11 cellular contexts compared by ENCODE assay signal in genomic region chr2:109715302-109715937, GRCh38.
DNase-seq lines count a peak whose midpoint lies in the region; ATAC-seq and TF ChIP-seq lines count a peak whose summit lies in the region.
"Had no signal": no experiment of that assay in that cellular context is flagged by ENCODE, and none has a peak within 500 bp of the region (broad histone marks: within the 10 kb centered on the region; RNA-seq: fewer than 3 reads in every experiment).

No MANE protein-coding gene starts in this region.

- intact Hi-C loops in breast epithelium (cut with DNase I; ENCODE audit: low total_unique reads) = no loop called here

- no peak overlapping the region for H3K9ac ChIP-seq in liver (ENCODE audit: low read depth in 1 of 2, low read length in 2 of 2)

- H3K27me3 ChIP-seq in breast epithelium (no peaks in the 10 kb centered on the region), liver (ENCODE audit: control insufficient read depth in 4 of 4, insufficient read depth in 4 of 4, low read length in 3 of 4) (no peaks in the 10 kb centered on the region)

- H3K4me1 ChIP-seq in HEK293 (ENCODE audit: control insufficient read depth, insufficient read depth, low read length) (no peaks in the 10 kb centered on the region), breast epithelium (no peaks in the 10 kb centered on the region), liver (ENCODE audit: control insufficient read depth in 4 of 4, insufficient read depth in 4 of 4, low read length in 3 of 4) (no peaks in the 10 kb centered on the region)

- H3K4me3 ChIP-seq in HEK293 (ENCODE audit: low read depth, low read length) (no peak overlapping the region), breast epithelium (no peak overlapping the region), liver (ENCODE audit: low read depth in 1 of 3, low read length in 3 of 3) (no peak overlapping the region)
- H3K4me3 ChIP-seq: K562 had no signal

- POLR2A ChIA-PET in HEK293 (lab: Yijun Ruan, JAX) = interaction anchor here (1.0 kb wide), 1 partner anchor 102 kb away, joined by 3 read pairs; the partner anchor contains the start of genes SEPTIN10 and SOWAHC

- H3K27ac ChIP-seq in 22Rv1 = no peak overlapping the region
- H3K27ac ChIP-seq in HEK293 (ENCODE audit: extremely low read depth, low read depth, low read length) = no peak overlapping the region
- H3K27ac ChIP-seq in breast epithelium = no peak overlapping the region
- H3K27ac ChIP-seq in liver (ENCODE audit: low read depth in 1 of 2, low read length in 2 of 2) = no peak overlapping the region

- TF ChIP-seq RAD21 in liver (IDR thresholded peaks at IDR 0.05) = peak; percentile 97 to 98

- 11% methylated on average over 1 of the region's 1 CpG for WGBS in liver

- H3K9me3 ChIP-seq in HEK293 (ENCODE audit: control insufficient read depth, insufficient read depth, low read depth, low read length) = no peaks in the 10 kb centered on the region
- H3K9me3 ChIP-seq in breast epithelium = no peaks in the 10 kb centered on the region
- no peaks in the 10 kb centered on the region for H3K9me3 ChIP-seq in liver (ENCODE audit: control insufficient read depth in 4 of 4, low read length in 3 of 4)

- ATAC-seq in HG03439 (IDR thresholded peaks at IDR 0.05; ENCODE audit: unreplicated experiment) = no peak
- ATAC-seq: K562 had no signal

- peak; percentile 43 to 45 for DNase-seq in breast epithelium (ENCODE audit: low spot score in 2 of 2)
- no peak for DNase-seq in A172 (ENCODE audit: low spot score)
- no peak for DNase-seq in GM03348 (ENCODE audit: low spot score)
- no peak for DNase-seq in NCI-H187 treated with DMSO at 0.1 percent for 48 hours (lab: John Stamatoyannopoulos, UW)
- DNase-seq: CD4-positive, CD25-positive, alpha-beta regulatory T cell; T-helper 1 cell had no signal

- no peak for TF ChIP-seq POLR2A in breast epithelium (IDR thresholded peaks at IDR 0.05)

- H3K36me3 ChIP-seq in HEK293 (ENCODE audit: control insufficient read depth in 2 of 2, insufficient read depth in 1 of 2, low read length in 2 of 2) (no peaks in the 10 kb centered on the region), breast epithelium (no peaks in the 10 kb centered on the region), liver (ENCODE audit: control insufficient read depth in 4 of 4, insufficient read depth in 3 of 4, low read depth in 1 of 4, low read length in 3 of 4) (no peaks in the 10 kb centered on the region)

- TF ChIP-seq CTCF in 22Rv1 (IDR thresholded peaks at IDR 0.05) (peak; percentile 20; the same call in 1 of the 2 replicates), HEK293 (tag by site-specific recombination; IDR thresholded peaks at IDR 0.05) (peak; percentile 53; the same call in 1 of the 2 replicates), breast epithelium (IDR thresholded peaks at IDR 0.05) (peak in 2 of 3 donors; percentile 68 to 72), liver (IDR thresholded peaks at IDR 0.05; ENCODE audit: low read depth, low read length, missing input control) (peak; percentile 84)

- CTCF ChIA-PET in HEK293 (lab: Yijun Ruan, JAX) = interaction anchor here (0.7 to 3.3 kb wide), 12 partner anchors 8 to 179 kb away, joined by 3 to 33 read pairs (median 3); no protein-coding TSS in a partner anchor

TF ChIP-seq in HEK293, 187 proteins besides CTCF, POLR2A, EP300 and RAD21:
- TF ChIP-seq WT1 (tag by site-specific recombination; IDR thresholded peaks at IDR 0.05) (no peak), ZNF654 (tag by site-specific recombination; IDR thresholded peaks at IDR 0.05; ENCODE audit: low read depth) (peak; percentile 21; the same call in 1 of the 2 replicates)
TF ChIP-seq in HEK293: peak in this region for 1.

TF ChIP-seq in liver, 16 proteins besides CTCF, POLR2A, EP300 and RAD21:
- TF ChIP-seq GABPA (IDR thresholded peaks at IDR 0.05 in 1 of 2, conservative IDR thresholded peaks at IDR 0.05 in 1 of 2) = no peak
TF ChIP-seq in liver: peak in this region for 0.

Comparison
In these comparisons a context has a peak if more than half of its experiments do, and no peak if none do; other contexts are left out.
1. CTCF ChIP-seq: peak in every context shown above with its lines; median percentile 84 in liver; 70 in breast epithelium; 53 in HEK293; 20 in 22Rv1.
2. DNase-seq: peak in breast epithelium (2 of 2); none in A172 (single experiment), GM03348 (single experiment) and NCI-H187 treated with DMSO at 0.1 percent for 48 hours (single experiment).